ENCODE assay signal across 7 cellular contexts in genomic region chr13:40978109-40978508, GRCh38. TPM values are rescaled to one million over a fixed set of nuclear protein-coding genes. Genes with fewer than 3 reads are reported as not detected.
DNase-seq lines count a peak whose midpoint lies in the region; ATAC-seq and TF ChIP-seq lines count a peak whose summit lies in the region.
"Not testable (repeated sequence)": the region's sequence is repeated elsewhere in the genome, so short reads cannot be mapped to it uniquely, and the experiment has no call there.

No MANE protein-coding gene starts in this region.

- H3K9me3 Mint-ChIP-seq in CD8-positive, alpha-beta T cell; activated CD4-positive, alpha-beta T cell treated with anti-CD3 and anti-CD28 coated beads for 36 hours (ENCODE audit: low read depth); activated T-cell treated with anti-CD3 and anti-CD28 coated beads, Interleukin-2, amount 50 U/mL, for 4 hours; activated naive CD4-positive, alpha-beta T cell treated with anti-CD3 and anti-CD28 coated beads, Interleukin-2, amount 50 U/mL, for 72 hours; endodermal cell: not testable (repeated sequence)

- H3K4me3 ChIP-seq in CD8-positive, alpha-beta T cell (ENCODE audit: low read depth, low read length) = peak overlapping the region; percentile 22
- H3K4me3 ChIP-seq in Karpas-422 (ENCODE audit: low read length) = peak overlapping the region; percentile 17; the same call in 1 of the 2 replicates
- H3K4me3 ChIP-seq in endodermal cell (ENCODE audit: low read length) = not testable (repeated sequence)

- peaks cover 55% of the 10 kb centered on the region for H3K36me3 Mint-ChIP-seq in CD8-positive, alpha-beta T cell
- H3K36me3 Mint-ChIP-seq in activated CD4-positive, alpha-beta T cell treated with anti-CD3 and anti-CD28 coated beads for 36 hours (ENCODE audit: low read depth) = peaks cover 40% of the 10 kb centered on the region
- peaks cover 21% of the 10 kb centered on the region for H3K36me3 Mint-ChIP-seq in activated T-cell treated with anti-CD3 and anti-CD28 coated beads, Interleukin-2, amount 50 U/mL, for 4 hours (ENCODE audit: insufficient read depth)
- peaks cover 5 to 22% of the 10 kb centered on the region in 2 donors for H3K36me3 Mint-ChIP-seq in activated naive CD4-positive, alpha-beta T cell treated with anti-CD3 and anti-CD28 coated beads, Interleukin-2, amount 50 U/mL, for 72 hours
- not testable (repeated sequence) for H3K36me3 Mint-ChIP-seq in endodermal cell (ENCODE audit: low read depth)

- H4K20me1 ChIP-seq in Karpas-422 (ENCODE audit: insufficient read depth, low read depth, low read length) = not testable (repeated sequence)

- H3K79me2 ChIP-seq in Karpas-422 (ENCODE audit: low read length) = peaks cover 100% of the 10 kb centered on the region

- POLR2A ChIA-PET in CD8-positive, alpha-beta T cell (lab: Charles Lee) = interaction anchor here (1.0 to 2.8 kb wide), 2 partner anchors 36 to 82 kb away, joined by 3 to 13 read pairs; partner anchors contain the start of gene WBP4
- POLR2A ChIA-PET in activated CD4-positive, alpha-beta T cell treated with anti-CD3 and anti-CD28 coated beads for 36 hours (lab: Charles Lee) = interaction anchor here (0.6 to 0.7 kb wide), 2 partner anchors 11 to 190 kb away, joined by 3 read pairs; no protein-coding TSS in a partner anchor

- CTCF ChIA-PET in CD8-positive, alpha-beta T cell (lab: Charles Lee) = interaction anchor here (1.2 to 3.1 kb wide), 4 partner anchors 17 to 76 kb away, joined by 3 to 16 read pairs (median 4); no protein-coding TSS in a partner anchor
- CTCF ChIA-PET in activated CD4-positive, alpha-beta T cell treated with anti-CD3 and anti-CD28 coated beads for 36 hours (lab: Charles Lee) = interaction anchor here (1.2 to 2.2 kb wide), 7 partner anchors 12 to 76 kb away, joined by 3 to 10 read pairs (median 6); partner anchors contain the start of gene ELF1

- H3K27ac Mint-ChIP-seq in CD8-positive, alpha-beta T cell = peak overlapping the region; percentile 95
- H3K27ac Mint-ChIP-seq in activated CD4-positive, alpha-beta T cell treated with anti-CD3 and anti-CD28 coated beads for 36 hours = peak overlapping the region; percentile 92
- H3K27ac Mint-ChIP-seq in activated naive CD4-positive, alpha-beta T cell treated with anti-CD3 and anti-CD28 coated beads, Interleukin-2, amount 50 U/mL, for 72 hours = peak overlapping the region; percentile 91 to 92
- peak overlapping the region; percentile 58 for H3K27ac Mint-ChIP-seq in endodermal cell

- H3K9me2 ChIP-seq in Karpas-422 (replicated peaks; ENCODE audit: insufficient read depth, low read length) = not testable (repeated sequence)

- DNase-seq in CD8-positive, alpha-beta T cell = peak in 1 of 7 experiments; percentile 40
- DNase-seq in Karpas-422; activated T-cell treated with anti-CD3 and anti-CD28 coated beads, Interleukin-2, amount 50 U/mL, for 4 hours; activated naive CD4-positive, alpha-beta T cell treated with anti-CD3 and anti-CD28 coated beads, Interleukin-2, amount 50 U/mL, for 72 hours (ENCODE audit: low spot score in 2 of 2); endodermal cell: not testable (repeated sequence)
- DNase-seq in activated CD4-positive, alpha-beta T cell treated with anti-CD3 and anti-CD28 coated beads for 36 hours = peak; percentile 58
- DNase-seq in stimulated activated CD4-positive, alpha-beta T cell treated with anti-CD3 and anti-CD28 coated beads, Interleukin-15, amount 100 ng/mL, for 24 hours = peak; percentile 41

- peaks cover 54% of the 10 kb centered on the region for H3K4me1 ChIP-seq in CD8-positive, alpha-beta T cell (ENCODE audit: insufficient read depth, low read length)
- peaks cover 100% of the 10 kb centered on the region for H3K4me1 ChIP-seq in Karpas-422 (ENCODE audit: low read length)
- H3K4me1 ChIP-seq in endodermal cell (ENCODE audit: control insufficient read depth, insufficient read depth, low read length) = not testable (repeated sequence)

- TF ChIP-seq CTCF in CD8-positive, alpha-beta T cell (IDR thresholded peaks at IDR 0.05); endodermal cell (conservative IDR thresholded peaks at IDR 0.05): not testable (repeated sequence)

- WGBS in endodermal cell (ENCODE audit: insufficient coverage in 1 of 2, insufficient read length in 1 of 2), 2 experiments = 82 to 98% methylated on average over 3 to 6 of the region's 6 CpGs

- H3K9me3 ChIP-seq in CD8-positive, alpha-beta T cell (ENCODE audit: low read length); Karpas-422 (ENCODE audit: low read length); endodermal cell (ENCODE audit: control insufficient read depth, low read length): not testable (repeated sequence)

- H3K27me3 Mint-ChIP-seq in CD8-positive, alpha-beta T cell (ENCODE audit: low read depth); activated CD4-positive, alpha-beta T cell treated with anti-CD3 and anti-CD28 coated beads for 36 hours; activated T-cell treated with anti-CD3 and anti-CD28 coated beads, Interleukin-2, amount 50 U/mL, for 4 hours (ENCODE audit: low read depth); endodermal cell (ENCODE audit: insufficient read depth): not testable (repeated sequence)

- H2AFZ ChIP-seq in Karpas-422 (ENCODE audit: low read length) = not testable (repeated sequence)

- H3K9ac ChIP-seq in Karpas-422 (ENCODE audit: low read length) = peak overlapping the region; percentile 22; the same call in 1 of the 2 replicates
- not testable (repeated sequence) for H3K9ac ChIP-seq in endodermal cell (ENCODE audit: extremely low read depth, low read length, poor library complexity, severe bottlenecking)

- ATAC-seq in CD8-positive, alpha-beta T cell; activated CD4-positive, alpha-beta T cell treated with anti-CD3 and anti-CD28 coated beads for 36 hours; activated naive CD4-positive, alpha-beta T cell treated with anti-CD3 and anti-CD28 coated beads, Interleukin-2, amount 50 U/mL, for 72 hours: not testable (repeated sequence)
- ATAC-seq in activated T-cell treated with anti-CD3 and anti-CD28 coated beads, Interleukin-2, amount 50 U/mL, for 4 hours = peak in 1 of 2 donors; percentile 16

- H3K27me3 ChIP-seq in CD8-positive, alpha-beta T cell (ENCODE audit: insufficient read depth, low read length); Karpas-422 (ENCODE audit: low read length); endodermal cell (ENCODE audit: control insufficient read depth, insufficient read depth, low read length, poor library complexity, severe bottlenecking): not testable (repeated sequence)

- not testable (repeated sequence) for H3K36me3 ChIP-seq in CD8-positive, alpha-beta T cell (ENCODE audit: insufficient read depth, low read length); endodermal cell (ENCODE audit: control insufficient read depth, insufficient read depth, low read length)
- peaks cover 17% of the 10 kb centered on the region; the same call in 1 of the 2 replicates for H3K36me3 ChIP-seq in Karpas-422 (ENCODE audit: insufficient read depth, low read length)

- H3K27ac ChIP-seq in CD8-positive, alpha-beta T cell (ENCODE audit: low read depth, low read length); endodermal cell (ENCODE audit: low read depth, low read length): not testable (repeated sequence)
- peak overlapping the region; percentile 45 for H3K27ac ChIP-seq in Karpas-422 (ENCODE audit: low read length)

- H3K4me3 Mint-ChIP-seq in CD8-positive, alpha-beta T cell = peak overlapping the region; percentile 95
- H3K4me3 Mint-ChIP-seq in activated CD4-positive, alpha-beta T cell treated with anti-CD3 and anti-CD28 coated beads for 36 hours = peak overlapping the region; percentile 91
- H3K4me3 Mint-ChIP-seq in activated T-cell treated with anti-CD3 and anti-CD28 coated beads, Interleukin-2, amount 50 U/mL, for 4 hours = peak overlapping the region; percentile 77
- H3K4me3 Mint-ChIP-seq in endodermal cell = not testable (repeated sequence)

- peak overlapping the region; percentile 96 for H3K4me2 ChIP-seq in Karpas-422 (ENCODE audit: low read depth, low read length, poor library complexity, severe bottlenecking)

- intact Hi-C loops in CD8-positive, alpha-beta T cell (cut with DNase I, micrococcal nuclease) = loop anchor here in 1 of 2 experiments (2.0 kb wide), 1 partner anchor 81 kb away; no protein-coding TSS in a partner anchor
- intact Hi-C loops in activated CD4-positive, alpha-beta T cell treated with anti-CD3 and anti-CD28 coated beads for 36 hours (cut with DNase I, micrococcal nuclease) = loop anchor here in 1 of 2 experiments (10.0 kb wide), 1 partner anchor 363 kb away; no protein-coding TSS in a partner anchor

- H3K4me1 Mint-ChIP-seq in CD8-positive, alpha-beta T cell (ENCODE audit: low read depth) = peaks cover 71% of the 10 kb centered on the region
- peaks cover 76% of the 10 kb centered on the region for H3K4me1 Mint-ChIP-seq in activated CD4-positive, alpha-beta T cell treated with anti-CD3 and anti-CD28 coated beads for 36 hours
- peaks cover 78% of the 10 kb centered on the region for H3K4me1 Mint-ChIP-seq in activated T-cell treated with anti-CD3 and anti-CD28 coated beads, Interleukin-2, amount 50 U/mL, for 4 hours (ENCODE audit: low read depth)
- H3K4me1 Mint-ChIP-seq in endodermal cell = peaks cover 27% of the 10 kb centered on the region

RNA-seq across cellular contexts. Expression of gene ELF1, which starts 41.0 kb away (rescaled TPM):
- total RNA-seq in CD8-positive, alpha-beta T cell = 100 to 1,000 TPM; 308 to 313 TPM
- total RNA-seq in Karpas-422 (2014; rRNA removed; shearing (Covaris generic); ENCODE audit: low replicate concordance) = 66.1 and 84.0 TPM in 2 replicates
- 10 to 100 TPM; 75.2 to 87.0 TPM for total RNA-seq in activated CD4-positive, alpha-beta T cell treated with anti-CD3 and anti-CD28 coated beads for 36 hours
- 10 to 100 TPM; 49.0 to 56.6 (median 55.9) TPM for total RNA-seq in activated T-cell treated with anti-CD3 and anti-CD28 coated beads, Interleukin-2, amount 50 U/mL, for 4 hours
- 10 to 100 TPM; 62.0 to 86.2 TPM for total RNA-seq in activated naive CD4-positive, alpha-beta T cell treated with anti-CD3 and anti-CD28 coated beads, Interleukin-2, amount 50 U/mL, for 72 hours
- 10 to 100 TPM; 36.0 to 44.1 TPM for total RNA-seq in endodermal cell
- 21.2 TPM for polyA plus RNA-seq in endodermal cell (2013, experiment 1 of 2)
- 20.6 TPM for polyA plus RNA-seq in endodermal cell (2013, experiment 2 of 2)
